In genomic region chr6:79536969-79537747, GRCh38 we compare ENCODE assay signal across 8 cellular contexts. TPM values are rescaled to one million over a fixed set of nuclear protein-coding genes. Genes with fewer than 3 reads are reported as not detected.
DNase-seq lines count a peak whose midpoint lies in the region; ATAC-seq and TF ChIP-seq lines count a peak whose summit lies in the region.

LCA5 (minus strand) TSS chr6:79537430; CDS start chr6:79518894, 18,536 bp downstream.

- no peak within 1 kb of the TSS for H2BK12ac ChIP-seq in H9 (ENCODE audit: insufficient read length, low read depth, low read length)

- peak; percentile 98 to 99 for ATAC-seq in activated naive CD4-positive, alpha-beta T cell treated with anti-CD3 and anti-CD28 coated beads, Interleukin-2, amount 50 U/mL, for 72 hours

- H3K27ac ChIP-seq in H9 (ENCODE audit: insufficient read length, low read depth, low read length) (no peak within 1 kb of the TSS), MM.1S (ENCODE audit: low read length) (peak within 1 kb of the TSS; percentile 77)

- H3K4me2 ChIP-seq in H9 (ENCODE audit: insufficient read depth, insufficient read length, low read length) = peak within 1 kb of the TSS; percentile 71
- peak within 1 kb of the TSS; percentile 77 for H3K4me2 ChIP-seq in MM.1S (ENCODE audit: low read depth, low read length)

- H3K36me3 Mint-ChIP-seq in H9 (ENCODE audit: insufficient read depth in 1 of 3, low read depth in 3 of 3) = peaks cover 3 to 14% (median 10%) of the 10 kb centered on the region in 3 experiments; a peak in 5 of 7 replicates
- peaks cover 0 to 6% of the 10 kb centered on the region in 2 donors for H3K36me3 Mint-ChIP-seq in activated naive CD4-positive, alpha-beta T cell treated with anti-CD3 and anti-CD28 coated beads, Interleukin-2, amount 50 U/mL, for 72 hours

- H2BK120ac ChIP-seq in H9 (ENCODE audit: low read depth, low read length, poor library complexity, severe bottlenecking) = no peak within 1 kb of the TSS

- peaks cover 4 to 14% of the 10 kb centered on the region in 2 experiments for H3K4me1 Mint-ChIP-seq in H9

- peaks cover 5% of the 10 kb centered on the region for H3K23me2 ChIP-seq in H9 (ENCODE audit: insufficient read length, low read depth, low read length, poor library complexity, severe bottlenecking)

- no peak within 1 kb of the TSS for H3K4ac ChIP-seq in H9 (ENCODE audit: low read depth, low read length)

- no peaks in the 10 kb centered on the region for H3K9me3 Mint-ChIP-seq in H9
- H3K9me3 Mint-ChIP-seq in activated naive CD4-positive, alpha-beta T cell treated with anti-CD3 and anti-CD28 coated beads, Interleukin-2, amount 50 U/mL, for 72 hours = no peaks in the 10 kb centered on the region

- TF ChIP-seq CTCF in H9 (conservative IDR thresholded peaks at IDR 0.05) (no peak), MM.1S (IDR thresholded peaks at IDR 0.05; ENCODE audit: low read length) (no peak)

- H3K9me3 ChIP-seq in H9 (ENCODE audit: control insufficient read depth, low read depth, low read length) = no peaks in the 10 kb centered on the region
- H3K9me3 ChIP-seq in MM.1S (replicated peaks; ENCODE audit: insufficient read depth, low read length) = no peaks in the 10 kb centered on the region

- H4K5ac ChIP-seq in H9 (ENCODE audit: insufficient read length, low read depth, low read length) = no peak within 1 kb of the TSS

- H3K79me1 ChIP-seq in H9 (ENCODE audit: insufficient read depth, low read depth, low read length, poor library complexity, severe bottlenecking) = no peaks in the 10 kb centered on the region

- no peak within 1 kb of the TSS for H4K91ac ChIP-seq in H9 (ENCODE audit: insufficient read length, low read depth, low read length)

- no peak within 1 kb of the TSS for H3K23ac ChIP-seq in H9 (ENCODE audit: insufficient read length, low read depth, low read length)

- no peak within 1 kb of the TSS for H3K4me3 Mint-ChIP-seq in H9

- in situ Hi-C loops in SK-MEL-5 (cut with HindIII; ENCODE audit: low pct_unique_long_range_greater_than_20kb, low sequenced_read_pairs) = no loop called here

- DNase-seq in GM03348 (ENCODE audit: low spot score) (peak; percentile 96), H9 (peak; percentile 98), MM.1S (peak; percentile 96), SK-MEL-5 (ENCODE audit: low read depth, low spot score) (peak; percentile 96), glomerular visceral epithelial cell (ENCODE audit: extremely low spot score) (peak; percentile 97), nucleus accumbens (lab: John Stamatoyannopoulos, UW) (peak; percentile 66 to 98 (median 94)), superior temporal gyrus (ENCODE audit: extremely low spot score) (peak; percentile 99)
- peak; percentile 76 to 87 for DNase-seq in activated naive CD4-positive, alpha-beta T cell treated with anti-CD3 and anti-CD28 coated beads, Interleukin-2, amount 50 U/mL, for 72 hours (ENCODE audit: low spot score in 2 of 2)

- H2BK20ac ChIP-seq in H9 (ENCODE audit: low read depth, low read length, poor library complexity, severe bottlenecking) = no peak within 1 kb of the TSS

- H4K20me1 ChIP-seq in H9 (ENCODE audit: control insufficient read depth, insufficient read depth, insufficient read length) (no peaks in the 10 kb centered on the region), MM.1S (ENCODE audit: insufficient read depth, low read length) (no peaks in the 10 kb centered on the region)

- H3K14ac ChIP-seq in H9 (ENCODE audit: insufficient read depth, low read length) = peak within 1 kb of the TSS; percentile 50; the same call in 1 of the 2 replicates

- H2AK5ac ChIP-seq in H9 (ENCODE audit: insufficient read length, low read length) = no peak within 1 kb of the TSS

- H3T11ph ChIP-seq in H9 (ENCODE audit: low read length) = no peak within 1 kb of the TSS

- H3K27me3 Mint-ChIP-seq in H9 (ENCODE audit: low read depth) = peaks cover 1% of the 10 kb centered on the region; the same call in 1 of the 2 replicates

- H3K9ac ChIP-seq in H9 (ENCODE audit: extremely low read depth, insufficient read length, low read length) (peak within 1 kb of the TSS; percentile 86), MM.1S (ENCODE audit: low read length) (peak within 1 kb of the TSS; percentile 76)

- H3K79me2 ChIP-seq in H9 (ENCODE audit: insufficient read depth, low read length) (0 out of 2 replicates have a peak, but pooled peaks cover 2% of the 10 kb centered on the region), MM.1S (ENCODE audit: low read length) (no peaks in the 10 kb centered on the region)

- H3K27me3 ChIP-seq in H9 (ENCODE audit: insufficient read depth, low read length) (no peaks in the 10 kb centered on the region), MM.1S (replicated peaks; ENCODE audit: insufficient read depth, low read length) (no peaks in the 10 kb centered on the region)

- H3K9me2 ChIP-seq in MM.1S (replicated peaks; ENCODE audit: insufficient read depth, low read length) = no peaks in the 10 kb centered on the region

- H4K8ac ChIP-seq in H9 (replicated peaks; ENCODE audit: insufficient read length, low read depth, low read length) = no peak within 1 kb of the TSS

- no peak within 1 kb of the TSS for H3K18ac ChIP-seq in H9 (ENCODE audit: insufficient read length, low read depth, low read length)

- H2AFZ ChIP-seq in H9 (ENCODE audit: low read length) = peak within 1 kb of the TSS; percentile 90
- peak within 1 kb of the TSS; percentile 95 for H2AFZ ChIP-seq in MM.1S (ENCODE audit: low read length)

- no peak within 1 kb of the TSS for H3K27ac Mint-ChIP-seq in H9
- H3K27ac Mint-ChIP-seq in activated naive CD4-positive, alpha-beta T cell treated with anti-CD3 and anti-CD28 coated beads, Interleukin-2, amount 50 U/mL, for 72 hours = no peak within 1 kb of the TSS

- H3K4me1 ChIP-seq in H9 (ENCODE audit: insufficient read depth, low read length) = peaks cover 4% of the 10 kb centered on the region
- H3K4me1 ChIP-seq in MM.1S (ENCODE audit: low read length) = peaks cover 16% of the 10 kb centered on the region

- H3K4me3 ChIP-seq in MM.1S (ENCODE audit: low read length) = peak within 1 kb of the TSS; percentile 89

- H2BK5ac ChIP-seq in H9 (ENCODE audit: insufficient read length, low read length) = no peak within 1 kb of the TSS

- no peak within 1 kb of the TSS for H2BK15ac ChIP-seq in H9 (ENCODE audit: low read depth, low read length)

- H3K36me3 ChIP-seq in MM.1S (replicated peaks; ENCODE audit: insufficient read depth, low read length) = no peaks in the 10 kb centered on the region

- WGBS in H9 (ENCODE audit: extremely low coverage, insufficient read length, low lambda C conversion rate) = no CpG with 5 or more reads among the region's 55 CpGs

- peaks cover 9% of the 10 kb centered on the region; the same call in 1 of the 2 replicates for H3F3A ChIP-seq in MM.1S (ENCODE audit: insufficient read depth, low read length)

- H3K56ac ChIP-seq in H9 (ENCODE audit: insufficient read length, low read depth, low read length) = no peak within 1 kb of the TSS

RNA-seq across cellular contexts. Expression of gene LCA5, which starts in this region (rescaled TPM):
- total RNA-seq in H9 (2021) = 2.3 TPM in 2 replicates
- total RNA-seq in SK-MEL-5 (2014; rRNA removed; shearing (Covaris generic)) = 0.83 and 1.4 TPM in 2 replicates
- polyA plus RNA-seq in SK-MEL-5 (2015; cell fraction: cytosol; rRNA removed) = 0.68 and 0.86 TPM in 2 replicates
- 0.95 and 1.4 TPM in 2 replicates for polyA plus RNA-seq in SK-MEL-5 (2015; cell fraction: nucleus; rRNA removed)
- total RNA-seq in activated naive CD4-positive, alpha-beta T cell treated with anti-CD3 and anti-CD28 coated beads, Interleukin-2, amount 50 U/mL, for 72 hours = under 1 TPM; 0.29 to 0.68 TPM

Comparison
In these comparisons a context has a peak if more than half of its experiments do, and no peak if none do; other contexts are left out.
1. Peak in DNase-seq and ATAC-seq in activated naive CD4-positive, alpha-beta T cell treated with anti-CD3 and anti-CD28 coated beads, Interleukin-2, amount 50 U/mL, for 72 hours; RNA of the gene not detected or under 1 TPM.